In genomic region chr2:231401101-231401500, GRCh38 we compare ENCODE assay signal across 2 cellular contexts. TPM values are rescaled to one million over a fixed set of nuclear protein-coding genes. Genes with fewer than 3 reads are reported as not detected.
"Had no signal": no experiment of that assay in that cellular context is flagged by ENCODE, and none has a peak within 500 bp of the region (broad histone marks: within the 10 kb centered on the region; RNA-seq: fewer than 3 reads in every experiment).

No MANE protein-coding gene starts in this region.

RNA-seq across cellular contexts. Expression of gene B3GNT7, which starts 5.6 kb away (rescaled TPM):
- total RNA-seq: activated CD4-positive, alpha-beta memory T cell treated with anti-CD3 and anti-CD28 coated beads for 36 hours; activated CD4-positive, alpha-beta T cell treated with anti-CD3 and anti-CD28 coated beads, Interleukin-2, amount 10 ng/mL, durations not matched to agents 7 days and 5 days had no signal
